7 cellular contexts compared by ENCODE assay signal in genomic region chr19:18428837-18429674, GRCh38. TPM values are rescaled to one million over a fixed set of nuclear protein-coding genes. Genes with fewer than 3 reads are reported as not detected.
A peak's percentile ranks its signal among the peaks of the same experiment; 100 is the strongest.
DNase-seq lines count a peak whose midpoint lies in the region; ATAC-seq and TF ChIP-seq lines count a peak whose summit lies in the region.

No MANE protein-coding gene starts in this region.

- H3K9ac ChIP-seq in OCI-LY1 (ENCODE audit: low read length), result no peak overlapping the region
- peak overlapping the region; percentile 81 for H3K9ac ChIP-seq in neuronal stem cell (ENCODE audit: low read depth, low read length, poor library complexity)

- peak overlapping the region; percentile 52 for H3K4me3 ChIP-seq in OCI-LY1 (ENCODE audit: low read depth, low read length, poor library complexity, severe bottlenecking)
- H3K4me3 ChIP-seq in neuronal stem cell (ENCODE audit: low read length in 2 of 2), result peak overlapping the region; percentile 45 to 67
- H3K4me3 ChIP-seq in transverse colon, result peak overlapping the region; percentile 23 to 53 (median 36)

- H3K9me2 ChIP-seq in OCI-LY1 (ENCODE audit: low read depth, low read length), result no peaks in the 10 kb centered on the region

- no peaks in the 10 kb centered on the region; the same call in 1 of the 2 replicates for H3K27me3 ChIP-seq in OCI-LY1 (ENCODE audit: insufficient read depth, low read length)
- H3K27me3 ChIP-seq in foreskin keratinocyte, result no peaks in the 10 kb centered on the region
- no peaks in the 10 kb centered on the region for H3K27me3 ChIP-seq in neuronal stem cell (ENCODE audit: control insufficient read depth in 3 of 3, insufficient read depth in 3 of 3, low read depth in 1 of 3, low read length in 3 of 3)
- H3K27me3 ChIP-seq in transverse colon, result no peaks in the 10 kb centered on the region

- no peaks in the 10 kb centered on the region for H4K20me1 ChIP-seq in OCI-LY1 (ENCODE audit: insufficient read depth, low read length)

- WGBS in neuronal stem cell (ENCODE audit: extremely low coverage in 2 of 2, insufficient read length in 2 of 2, insufficient replicate concordance in 1 of 2), 2 donors, result no CpG with 5 or more reads among the region's 76 CpGs
- 3% methylated on average over 14 of the region's 76 CpGs; no CpG with 5 or more reads in 1 of the 2 donors for WGBS in transverse colon (ENCODE audit: low coverage in 1 of 2), 2 donors

- H3K18ac ChIP-seq in neuronal stem cell (ENCODE audit: low read length), result peak overlapping the region; percentile 99

- H2AFZ ChIP-seq in OCI-LY1 (ENCODE audit: low read length) (no peak overlapping the region), neuronal stem cell (ENCODE audit: low read length) (peak overlapping the region; percentile 90)

- H3K9me3 ChIP-seq in OCI-LY1 (ENCODE audit: low read length) (no peaks in the 10 kb centered on the region), neuronal stem cell (replicated peaks in 1 of 2; ENCODE audit: control insufficient read depth in 2 of 2, insufficient read depth in 1 of 2, low read depth in 1 of 2, low read length in 2 of 2) (no peaks in the 10 kb centered on the region), transverse colon (no peaks in the 10 kb centered on the region)

- TF ChIP-seq CTCF in OCI-LY1 (IDR thresholded peaks at IDR 0.05; ENCODE audit: low read length) (no peak), foreskin keratinocyte (conservative IDR thresholded peaks at IDR 0.05) (no peak), transverse colon (IDR thresholded peaks at IDR 0.05) (no peak)

- DNase-seq in activated effector memory CD4-positive, alpha-beta T cell treated with Interleukin-2 at 50 U/mL for 16 hours, result peak; percentile 79
- DNase-seq in foreskin keratinocyte (peak in 1 of 2 donors; percentile 46), neuronal stem cell (ENCODE audit: low spot score) (peak; percentile 94), transverse colon (peak; percentile 77)

- H3K4me2 ChIP-seq in OCI-LY1 (ENCODE audit: low read length), result peak overlapping the region; percentile 66
- peak overlapping the region; percentile 89 for H3K4me2 ChIP-seq in neuronal stem cell (ENCODE audit: insufficient read depth, low read length, poor library complexity, severe bottlenecking)

- no peak overlapping the region for H3K14ac ChIP-seq in neuronal stem cell (ENCODE audit: low read length)

- in situ Hi-C loops in transverse colon (cut with MboI; ENCODE audit: low pct_ligation_motif_present in 1 of 4, low pct_unique_long_range_greater_than_20kb in 1 of 4, low sequenced_read_pairs in 3 of 4), result no loop called here

- no peaks in the 10 kb centered on the region for H3K79me2 ChIP-seq in OCI-LY1 (ENCODE audit: insufficient read depth, low read length)

- peaks cover 24% of the 10 kb centered on the region for H3K4me1 ChIP-seq in OCI-LY1 (ENCODE audit: insufficient read depth, low read length, severe bottlenecking)
- H3K4me1 ChIP-seq in foreskin keratinocyte, result no peaks in the 10 kb centered on the region
- peaks cover 43 to 57% of the 10 kb centered on the region in 2 donors for H3K4me1 ChIP-seq in neuronal stem cell (ENCODE audit: control insufficient read depth in 2 of 2, insufficient read depth in 1 of 2, low read depth in 1 of 2, low read length in 2 of 2)
- peaks cover 22 to 50% (median 32%) of the 10 kb centered on the region in 4 donors for H3K4me1 ChIP-seq in transverse colon

- no peak for TF ChIP-seq EP300 in transverse colon (IDR thresholded peaks at IDR 0.05; ENCODE audit: low read depth)

- no peak overlapping the region for H3K4ac ChIP-seq in neuronal stem cell (ENCODE audit: low read length)

- intact Hi-C loops in transverse colon (cut with DNase I; ENCODE audit: low total_unique reads), result no loop called here

- peak overlapping the region; percentile 99 for H2BK15ac ChIP-seq in neuronal stem cell (ENCODE audit: low read length)

- peak overlapping the region; percentile 100 for H2AK5ac ChIP-seq in neuronal stem cell (ENCODE audit: low read depth, low read length)

- H3K27ac ChIP-seq in OCI-LY1 (ENCODE audit: low read depth, low read length, poor library complexity, severe bottlenecking), result no peak overlapping the region
- H3K27ac ChIP-seq in foreskin keratinocyte, result no peak overlapping the region
- peak overlapping the region; percentile 95 for H3K27ac ChIP-seq in neuronal stem cell (replicated peaks; ENCODE audit: low read length)
- H3K27ac ChIP-seq in transverse colon, result peak overlapping the region; percentile 76 to 82 (median 78)

- H3K36me3 ChIP-seq in OCI-LY1 (ENCODE audit: insufficient read depth, low read length), result no peaks in the 10 kb centered on the region
- H3K36me3 ChIP-seq in neuronal stem cell (replicated peaks in 1 of 2; ENCODE audit: control insufficient read depth in 2 of 2, insufficient read depth in 2 of 2, low read length in 2 of 2), result peaks cover 0 to 32% of the 10 kb centered on the region in 2 donors
- no peaks in the 10 kb centered on the region for H3K36me3 ChIP-seq in transverse colon

- peak overlapping the region; percentile 63 for H2BK12ac ChIP-seq in neuronal stem cell (ENCODE audit: low read length)

- H3F3A ChIP-seq in OCI-LY1 (ENCODE audit: insufficient read depth, low read length), result no peaks in the 10 kb centered on the region

- H3K23ac ChIP-seq in neuronal stem cell (ENCODE audit: low read depth, low read length, poor library complexity), result peak overlapping the region; percentile 95

- H4K8ac ChIP-seq in neuronal stem cell (ENCODE audit: low read depth, low read length), result no peak overlapping the region

- H3K79me1 ChIP-seq in neuronal stem cell (ENCODE audit: low read depth, low read length), result peaks cover 10% of the 10 kb centered on the region

- peak overlapping the region; percentile 97 for H2BK5ac ChIP-seq in neuronal stem cell (ENCODE audit: low read length)

- peak overlapping the region; percentile 99 for H2BK120ac ChIP-seq in neuronal stem cell (ENCODE audit: low read depth, low read length)

- no peak for TF ChIP-seq POLR2A in transverse colon (IDR thresholded peaks at IDR 0.05)

- ATAC-seq in GM18907 (IDR thresholded peaks at IDR 0.05; ENCODE audit: unreplicated experiment) (peak; percentile 51), HG03354 (IDR thresholded peaks at IDR 0.05; ENCODE audit: poor library complexity, severe bottlenecking, unreplicated experiment) (peak; percentile 64), foreskin keratinocyte (peak; percentile 57)

- no peak overlapping the region for H4K91ac ChIP-seq in neuronal stem cell (ENCODE audit: low read depth, low read length, poor library complexity)

RNA-seq across cellular contexts. Expression of gene ISYNA1, which starts 8.9 kb away (rescaled TPM):
- total RNA-seq in foreskin keratinocyte, result 16.5 and 19.9 TPM in 2 replicates
- polyA plus RNA-seq in foreskin keratinocyte, result 22.1 and 23.2 TPM in 2 replicates
- polyA plus RNA-seq in neuronal stem cell (2013, experiment 1 of 2), result 318 TPM
- 304 TPM for polyA plus RNA-seq in neuronal stem cell (2013, experiment 2 of 2)
- total RNA-seq in transverse colon, result 10 to 100 TPM in 2 of 4 donors, 1 to 10 TPM in 2; 3.0 to 15.1 (median 8.8) TPM

RNA-seq across cellular contexts. Expression of gene SSBP4, which starts 9.9 kb away (rescaled TPM):
- total RNA-seq in foreskin keratinocyte, result 46.3 and 48.7 TPM in 2 replicates
- polyA plus RNA-seq in foreskin keratinocyte, result 54.0 and 65.3 TPM in 2 replicates
- polyA plus RNA-seq in neuronal stem cell (2013, experiment 1 of 2), result 66.8 TPM
- 64.3 TPM for polyA plus RNA-seq in neuronal stem cell (2013, experiment 2 of 2)
- total RNA-seq in transverse colon, result 10 to 100 TPM in 3 of 4 donors, 1 to 10 TPM in 1; 9.4 to 40.4 (median 32.2) TPM

RNA-seq across cellular contexts. Expression of gene LRRC25, which starts 31.6 kb away (rescaled TPM):
- total RNA-seq in foreskin keratinocyte (not detected in 2 replicates), transverse colon (1 to 10 TPM in 3 of 4 donors, not detected in 1; 3.3 to 4.9 (median 4.1) TPM)
- polyA plus RNA-seq in foreskin keratinocyte, result not detected in 2 replicates
- polyA plus RNA-seq in neuronal stem cell (2013, experiment 1 of 2), result 0.18 TPM
- polyA plus RNA-seq in neuronal stem cell (2013, experiment 2 of 2), result 0.10 TPM

RNA-seq across cellular contexts. Expression of gene GDF15, which starts 43.1 kb away (rescaled TPM):
- 0.34 and 0.67 TPM in 2 replicates for total RNA-seq in foreskin keratinocyte
- 0.48 and 0.57 TPM in 2 replicates for polyA plus RNA-seq in foreskin keratinocyte
- polyA plus RNA-seq in neuronal stem cell (2013, experiment 1 of 2), result 5.3 TPM
- polyA plus RNA-seq in neuronal stem cell (2013, experiment 2 of 2), result 5.1 TPM
- total RNA-seq in transverse colon, result 10 to 100 TPM; 36.3 to 77.0 (median 58.9) TPM

Comparison
In these comparisons a context has a peak if more than half of its experiments do, and no peak if none do; other contexts are left out.
1. H3K27ac ChIP-seq: peak in neuronal stem cell (single experiment) and transverse colon (4 of 4); none in OCI-LY1 (single experiment) and foreskin keratinocyte (single experiment).
2. Peak in every context shown above with its lines, with median percentiles within 50 percentile points of each other: ATAC-seq and H3K4me3 ChIP-seq.